In the genomic region with DNA sequence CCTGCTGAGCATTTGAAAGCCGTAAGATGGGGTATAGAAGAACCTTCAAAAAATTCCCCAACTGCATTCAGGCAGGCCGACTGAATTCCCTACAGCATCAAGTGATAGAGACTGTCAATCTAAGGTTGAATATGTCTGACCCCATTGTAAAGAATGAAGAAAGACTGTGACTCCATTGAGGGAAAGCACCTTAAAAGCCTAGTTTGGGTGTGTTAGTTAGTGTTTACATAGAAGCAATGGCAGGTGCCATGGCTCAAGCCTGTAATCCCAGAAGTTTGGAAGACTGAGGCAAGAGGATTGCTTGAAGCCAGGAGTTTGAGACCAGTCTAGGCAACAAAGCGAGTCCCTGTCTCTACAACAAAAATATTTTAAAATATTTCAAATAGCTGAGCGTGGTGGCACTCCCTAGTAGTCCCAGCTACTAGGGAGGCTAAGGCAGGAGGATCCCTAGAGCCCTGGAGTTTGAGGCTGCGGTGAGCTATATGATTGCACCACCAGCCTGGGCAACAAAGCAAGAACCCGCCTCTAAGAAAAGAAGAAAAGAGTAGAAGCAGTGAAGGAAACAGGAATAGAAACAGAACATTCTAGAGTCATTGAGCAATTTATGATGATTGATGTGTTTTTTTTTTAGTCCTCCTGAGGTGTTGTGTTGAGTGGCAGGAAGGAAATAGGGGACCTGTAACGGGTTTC, we compare ENCODE assay signal across 8 cellular contexts. TPM values are rescaled to one million over a fixed set of nuclear protein-coding genes. Genes with fewer than 3 reads are reported as not detected.
A peak's percentile ranks its signal among the peaks of the same experiment; 100 is the strongest.
DNase-seq lines count a peak whose midpoint lies in the region; ATAC-seq, FAIRE-seq and TF ChIP-seq lines count a peak whose summit lies in the region.

No MANE protein-coding gene starts in this region.

- H3K9me3 ChIP-seq in lung (ENCODE audit: control insufficient read depth in 2 of 2, insufficient read depth in 1 of 2, low read length in 1 of 2): no peaks in the 10 kb centered on the region

- ATAC-seq in HG03280 (IDR thresholded peaks at IDR 0.05; ENCODE audit: unreplicated experiment) (peak; percentile 4), lung (ENCODE audit: insufficient read depth, low FRiP score) (no peak)
- ATAC-seq in activated CD8-positive, alpha-beta T cell treated with anti-CD3 and anti-CD28 coated beads for 36 hours: peak; percentile 18

- peaks cover 41% of the 10 kb centered on the region for H3K4me1 Mint-ChIP-seq in activated CD8-positive, alpha-beta T cell treated with anti-CD3 and anti-CD28 coated beads for 36 hours (ENCODE audit: low read depth)

- no peak for TF ChIP-seq CTCF in activated CD8-positive, alpha-beta T cell treated with anti-CD3 and anti-CD28 coated beads for 36 hours (IDR thresholded peaks at IDR 0.05)
- no peak for TF ChIP-seq CTCF in lung (IDR thresholded peaks at IDR 0.05; ENCODE audit: control extremely low read depth, extremely low read depth)

- H3K27ac Mint-ChIP-seq in activated CD8-positive, alpha-beta T cell treated with anti-CD3 and anti-CD28 coated beads for 36 hours: no peak overlapping the region

- CTCF ChIA-PET in activated CD8-positive, alpha-beta T cell treated with anti-CD3 and anti-CD28 coated beads for 36 hours (lab: Charles Lee): interaction anchor here (1.1 to 8.7 kb wide), 15 partner anchors 12 to 135 kb away, joined by 3 to 247 read pairs (median 8); a partner anchor contains a TSS

- H3K27me3 ChIP-seq in lung (ENCODE audit: control insufficient read depth, insufficient read depth): no peaks in the 10 kb centered on the region

- FAIRE-seq in GM18507 (lab: Jason Lieb, UNC): peak; percentile 59

- H3K4me1 ChIP-seq in lung (ENCODE audit: control insufficient read depth in 2 of 2, insufficient read depth in 2 of 2, low read length in 2 of 2): peaks cover 14 to 53% of the 10 kb centered on the region in 2 donors

- H3K36me3 Mint-ChIP-seq in activated CD8-positive, alpha-beta T cell treated with anti-CD3 and anti-CD28 coated beads for 36 hours (ENCODE audit: low read depth): no peaks in the 10 kb centered on the region

- intact Hi-C loops in activated CD8-positive, alpha-beta T cell treated with anti-CD3 and anti-CD28 coated beads for 36 hours (cut with micrococcal nuclease): loop anchor here (2.0 kb wide), 1 partner anchor 13 kb away; no protein-coding TSS in a partner anchor

- DNase-seq in GM18507 (ENCODE audit: extremely low spot score, insufficient read length, low read depth) (no peak), lung (ENCODE audit: low spot score) (peak; percentile 45), globus pallidus (ENCODE audit: low spot score) (no peak), EL (no peak), DMS79 (lab: John Stamatoyannopoulos, UW) (no peak), cortex of kidney (lab: John Stamatoyannopoulos, UW) (no peak)
- DNase-seq in activated CD8-positive, alpha-beta T cell treated with anti-CD3 and anti-CD28 coated beads for 36 hours: no peak

- no peaks in the 10 kb centered on the region for H3K27me3 Mint-ChIP-seq in activated CD8-positive, alpha-beta T cell treated with anti-CD3 and anti-CD28 coated beads for 36 hours

- POLR2A ChIA-PET in activated CD8-positive, alpha-beta T cell treated with anti-CD3 and anti-CD28 coated beads for 36 hours (lab: Charles Lee): interaction anchor here (0.9 to 14.1 kb wide), 11 partner anchors 13 to 72 kb away, joined by 3 to 446 read pairs (median 17); a partner anchor contains a TSS

- H3K27ac ChIP-seq in lung (ENCODE audit: low read depth in 1 of 2, low read length in 1 of 2): peak overlapping the region; percentile 94 to 99

- H3K4me3 Mint-ChIP-seq in activated CD8-positive, alpha-beta T cell treated with anti-CD3 and anti-CD28 coated beads for 36 hours: no peak overlapping the region

- peaks cover 0 to 2% of the 10 kb centered on the region in 2 donors for H3K36me3 ChIP-seq in lung (ENCODE audit: control insufficient read depth in 2 of 2, insufficient read depth in 2 of 2, low read length in 2 of 2)

- no peak overlapping the region for H3K4me3 ChIP-seq in lung

- 18% methylated on average over 7 of the region's 7 CpGs for WGBS in lung, 2 donors

- H3K9me3 Mint-ChIP-seq in activated CD8-positive, alpha-beta T cell treated with anti-CD3 and anti-CD28 coated beads for 36 hours: no peaks in the 10 kb centered on the region

RNA-seq across cellular contexts. Expression of a gene that starts 15.4 kb away (rescaled TPM):
- 10 to 100 TPM; 22.3 to 23.3 TPM for total RNA-seq in activated CD8-positive, alpha-beta T cell treated with anti-CD3 and anti-CD28 coated beads for 36 hours
- 10 to 100 TPM in 1 of 2 donors, 1 to 10 TPM in 1; 9.4 to 21.3 TPM for total RNA-seq in lung
- 10 to 100 TPM; 33.4 to 34.3 TPM for polyA plus RNA-seq in lung

RNA-seq across cellular contexts. Expression of a gene that starts 15.5 kb away (rescaled TPM):
- 1 to 10 TPM; 6.6 to 7.7 TPM for total RNA-seq in activated CD8-positive, alpha-beta T cell treated with anti-CD3 and anti-CD28 coated beads for 36 hours
- 1 to 10 TPM in 1 of 2 donors, under 1 TPM in 1; 0.06 to 1.0 TPM for total RNA-seq in lung
- polyA plus RNA-seq in lung: under 1 TPM; 0.45 to 0.47 TPM

RNA-seq across cellular contexts. Expression of a gene that starts 16.5 kb away (rescaled TPM):
- 100 to 1,000 TPM; 130 to 134 TPM for total RNA-seq in activated CD8-positive, alpha-beta T cell treated with anti-CD3 and anti-CD28 coated beads for 36 hours
- total RNA-seq in lung: 1,000 to 10,000 TPM in 1 of 2 donors, 100 to 1,000 TPM in 1; 556 to 1,810 TPM
- 100 to 1,000 TPM; 178 to 850 TPM for polyA plus RNA-seq in lung

RNA-seq across cellular contexts. Expression of a gene that starts 22.1 kb away (rescaled TPM):
- total RNA-seq in activated CD8-positive, alpha-beta T cell treated with anti-CD3 and anti-CD28 coated beads for 36 hours: 10 to 100 TPM; 41.5 to 43.6 TPM
- 10 to 100 TPM; 29.7 to 30.9 TPM for total RNA-seq in lung
- polyA plus RNA-seq in lung: 1 to 10 TPM; 7.0 to 8.0 TPM

RNA-seq across cellular contexts. Expression of a gene that starts 41.6 kb away (rescaled TPM):
- total RNA-seq in activated CD8-positive, alpha-beta T cell treated with anti-CD3 and anti-CD28 coated beads for 36 hours: not detected
- not detected for total RNA-seq in lung
- polyA plus RNA-seq in lung: not detected

Comparison
In these comparisons a context has a peak if more than half of its experiments do, and no peak if none do; other contexts are left out.
1. RNA of a gene that starts 16.5 kb away (total RNA-seq): 556 to 1,810 TPM in lung; 130 to 134 TPM in activated CD8-positive, alpha-beta T cell treated with anti-CD3 and anti-CD28 coated beads for 36 hours; every median in the first group is over 4 times any median in the second.